Comparison of ENCODE assay signal across 21 cellular contexts in the genomic region with DNA sequence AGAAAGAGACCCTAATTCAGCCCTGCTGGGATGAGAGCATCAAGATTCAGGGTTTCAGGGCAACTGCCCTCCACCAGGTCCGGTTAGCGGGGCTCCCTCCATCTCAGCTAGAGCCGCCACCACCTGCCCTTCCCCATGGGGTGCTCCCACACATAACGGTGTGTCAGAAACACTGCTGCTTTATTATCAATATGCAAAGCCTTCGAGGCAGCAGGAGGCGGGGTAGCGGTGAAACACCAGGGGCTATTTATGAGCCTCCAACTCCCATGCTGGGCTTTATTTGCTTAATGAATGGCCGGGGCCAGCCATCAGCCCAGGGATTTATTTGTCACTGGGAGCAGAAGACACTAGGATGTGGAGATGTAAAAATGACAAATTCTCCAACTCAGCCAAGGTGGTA.
"Had no signal": no experiment of that assay in that cellular context is flagged by ENCODE, and none has a peak within 500 bp of the region (broad histone marks: within the 10 kb centered on the region; RNA-seq: fewer than 3 reads in every experiment).

No MANE protein-coding gene starts in this region.

- DNase-seq: activated CD4-positive, alpha-beta memory T cell treated with anti-CD3 and anti-CD28 coated beads, Interleukin-2, amount 10 ng/mL, durations not matched to agents 7 days and 5 days; activated CD4-positive, alpha-beta T cell treated with anti-CD3 and anti-CD28 coated beads for 36 hours; activated CD4-positive, alpha-beta T cell treated with anti-CD3 and anti-CD28 coated beads, Interleukin-2, amount 50 U/mL, for 1 hour; activated naive CD4-positive, alpha-beta T cell treated with anti-CD3 and anti-CD28 coated beads, Interleukin-2, amount 50 U/mL, for 16 hours; activated naive CD8-positive, alpha-beta T cell treated with anti-CD3 and anti-CD28 coated beads, Interleukin-2, amount 10 ng/mL, durations not matched to agents 7 days and 5 days; activated T-cell treated with anti-CD3 and anti-CD28 coated beads, Interleukin-2, amount 50 U/mL, for 1 hour; adrenal gland; anterior cingulate cortex; central memory CD4-positive, alpha-beta T cell; Karpas-422; MM.1S; NCI-H1105 treated with DMSO at 0.1 percent for 48 hours; NCI-H1694 treated with DMSO at 0.1 percent for 48 hours; NCI-H2029 treated with DMSO at 0.1 percent for 48 hours; NCI-H446; NCI-H524; NCI-H82; T-cell; T-helper 2 cell had no signal

- H3K27me3 ChIP-seq: adrenal gland had no signal

- H3K9me3 ChIP-seq: adrenal gland had no signal

- H3K36me3 Mint-ChIP-seq: activated naive CD8-positive, alpha-beta T cell treated with anti-CD3 and anti-CD28 coated beads, Interleukin-2, amount 10 ng/mL, durations not matched to agents 7 days and 5 days; T-cell had no signal

- H3K4me1 ChIP-seq: adrenal gland had no signal

- H3K4me1 Mint-ChIP-seq: activated CD4-positive, alpha-beta memory T cell treated with anti-CD3 and anti-CD28 coated beads, Interleukin-2, amount 10 ng/mL, durations not matched to agents 7 days and 5 days; activated CD4-positive, alpha-beta T cell treated with anti-CD3 and anti-CD28 coated beads for 36 hours; activated naive CD8-positive, alpha-beta T cell treated with anti-CD3 and anti-CD28 coated beads, Interleukin-2, amount 10 ng/mL, durations not matched to agents 7 days and 5 days; T-cell had no signal

- H3K4me3 Mint-ChIP-seq: activated CD4-positive, alpha-beta memory T cell treated with anti-CD3 and anti-CD28 coated beads, Interleukin-2, amount 10 ng/mL, durations not matched to agents 7 days and 5 days; activated CD4-positive, alpha-beta T cell treated with anti-CD3 and anti-CD28 coated beads for 36 hours; activated naive CD8-positive, alpha-beta T cell treated with anti-CD3 and anti-CD28 coated beads, Interleukin-2, amount 10 ng/mL, durations not matched to agents 7 days and 5 days; T-cell had no signal

- H3K9me3 Mint-ChIP-seq: activated CD4-positive, alpha-beta memory T cell treated with anti-CD3 and anti-CD28 coated beads, Interleukin-2, amount 10 ng/mL, durations not matched to agents 7 days and 5 days; activated naive CD8-positive, alpha-beta T cell treated with anti-CD3 and anti-CD28 coated beads, Interleukin-2, amount 10 ng/mL, durations not matched to agents 7 days and 5 days; T-cell had no signal

- H3K4me3 ChIP-seq: adrenal gland, SK-N-MC had no signal

- H3K36me3 ChIP-seq: adrenal gland had no signal

- H3K27ac Mint-ChIP-seq: activated CD4-positive, alpha-beta memory T cell treated with anti-CD3 and anti-CD28 coated beads, Interleukin-2, amount 10 ng/mL, durations not matched to agents 7 days and 5 days; activated CD4-positive, alpha-beta T cell treated with anti-CD3 and anti-CD28 coated beads for 36 hours; activated naive CD8-positive, alpha-beta T cell treated with anti-CD3 and anti-CD28 coated beads, Interleukin-2, amount 10 ng/mL, durations not matched to agents 7 days and 5 days; T-cell had no signal

- H3K27ac ChIP-seq: adrenal gland, SK-N-MC, VCaP had no signal

- ATAC-seq: activated CD4-positive, alpha-beta T cell treated with anti-CD3 and anti-CD28 coated beads for 36 hours; T-cell had no signal
